Comparison of ENCODE assay signal across 1 cellular context in the genomic region with DNA sequence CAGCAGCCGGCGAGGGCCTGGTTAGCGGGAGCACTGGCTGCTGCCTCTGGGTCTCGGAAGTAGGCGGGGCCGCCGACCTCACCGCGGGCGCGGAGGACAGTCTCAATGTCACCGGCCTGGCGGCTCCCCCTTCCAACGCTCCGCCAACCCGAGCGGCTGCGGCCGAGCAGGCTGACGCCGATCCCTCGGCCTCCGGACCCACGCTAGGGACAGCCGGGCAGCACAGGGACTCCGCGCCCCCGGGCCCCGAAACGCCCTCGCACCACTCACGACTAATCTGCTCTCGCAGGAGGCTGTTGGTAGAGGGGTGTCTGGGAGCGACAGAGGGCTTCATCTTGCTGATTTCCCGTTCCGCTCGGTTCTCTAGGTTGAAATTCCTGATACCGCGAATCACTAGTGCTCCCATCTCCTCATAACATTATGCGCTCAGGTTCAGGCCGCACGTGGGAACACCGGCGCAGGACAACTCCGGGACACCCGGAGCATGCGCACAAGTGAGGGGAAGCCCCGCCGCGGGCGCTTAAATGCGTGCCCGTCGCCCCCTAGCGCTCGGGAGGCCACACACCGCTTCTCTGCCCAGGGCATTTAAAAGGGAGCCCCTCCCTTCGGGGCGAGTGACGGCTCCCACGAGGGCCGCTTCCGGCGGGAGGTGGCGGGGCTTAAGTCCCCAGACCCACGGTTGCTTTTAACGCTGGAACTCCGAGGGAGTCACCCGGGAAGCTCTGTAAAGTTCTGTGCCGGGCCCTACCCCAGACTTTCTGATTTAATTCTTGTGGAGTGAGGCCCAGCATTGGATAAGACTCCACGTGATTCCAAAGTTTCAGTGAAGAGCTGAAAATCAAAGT.
TF ChIP-seq lines count a peak whose summit lies in the region.

A gene (minus strand): TSS at position 496 of the 845 bp plus-strand sequence. CDS start 90 bp downstream, at position 406.

TF ChIP-seq in K562, 482 proteins besides CTCF, POLR2A, EP300 and RAD21 (continued from another document and continues in another):
- TF ChIP-seq, protein P1, sequence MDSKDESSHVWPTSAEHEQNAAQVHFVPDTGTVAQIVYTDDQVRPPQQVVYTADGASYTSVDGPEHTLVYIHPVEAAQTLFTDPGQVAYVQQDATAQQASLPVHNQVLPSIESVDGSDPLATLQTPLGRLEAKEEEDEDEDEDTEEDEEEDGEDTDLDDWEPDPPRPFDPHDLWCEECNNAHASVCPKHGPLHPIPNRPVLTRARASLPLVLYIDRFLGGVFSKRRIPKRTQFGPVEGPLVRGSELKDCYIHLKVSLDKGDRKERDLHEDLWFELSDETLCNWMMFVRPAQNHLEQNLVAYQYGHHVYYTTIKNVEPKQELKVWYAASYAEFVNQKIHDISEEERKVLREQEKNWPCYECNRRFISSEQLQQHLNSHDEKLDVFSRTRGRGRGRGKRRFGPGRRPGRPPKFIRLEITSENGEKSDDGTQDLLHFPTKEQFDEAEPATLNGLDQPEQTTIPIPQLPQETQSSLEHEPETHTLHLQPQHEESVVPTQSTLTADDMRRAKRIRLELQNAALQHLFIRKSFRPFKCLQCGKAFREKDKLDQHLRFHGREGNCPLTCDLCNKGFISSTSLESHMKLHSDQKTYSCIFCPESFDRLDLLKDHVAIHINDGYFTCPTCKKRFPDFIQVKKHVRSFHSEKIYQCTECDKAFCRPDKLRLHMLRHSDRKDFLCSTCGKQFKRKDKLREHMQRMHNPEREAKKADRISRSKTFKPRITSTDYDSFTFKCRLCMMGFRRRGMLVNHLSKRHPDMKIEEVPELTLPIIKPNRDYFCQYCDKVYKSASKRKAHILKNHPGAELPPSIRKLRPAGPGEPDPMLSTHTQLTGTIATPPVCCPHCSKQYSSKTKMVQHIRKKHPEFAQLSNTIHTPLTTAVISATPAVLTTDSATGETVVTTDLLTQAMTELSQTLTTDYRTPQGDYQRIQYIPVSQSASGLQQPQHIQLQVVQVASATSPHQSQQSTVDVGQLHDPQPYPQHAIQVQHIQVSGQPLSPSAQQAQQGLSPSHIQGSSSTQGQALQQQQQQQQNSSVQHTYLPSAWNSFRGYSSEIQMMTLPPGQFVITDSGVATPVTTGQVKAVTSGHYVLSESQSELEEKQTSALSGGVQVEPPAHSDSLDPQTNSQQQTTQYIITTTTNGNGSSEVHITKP (IDR thresholded peaks at IDR 0.05; ENCODE audit: partially characterized antibody), result no peak
- TF ChIP-seq, protein P2, sequence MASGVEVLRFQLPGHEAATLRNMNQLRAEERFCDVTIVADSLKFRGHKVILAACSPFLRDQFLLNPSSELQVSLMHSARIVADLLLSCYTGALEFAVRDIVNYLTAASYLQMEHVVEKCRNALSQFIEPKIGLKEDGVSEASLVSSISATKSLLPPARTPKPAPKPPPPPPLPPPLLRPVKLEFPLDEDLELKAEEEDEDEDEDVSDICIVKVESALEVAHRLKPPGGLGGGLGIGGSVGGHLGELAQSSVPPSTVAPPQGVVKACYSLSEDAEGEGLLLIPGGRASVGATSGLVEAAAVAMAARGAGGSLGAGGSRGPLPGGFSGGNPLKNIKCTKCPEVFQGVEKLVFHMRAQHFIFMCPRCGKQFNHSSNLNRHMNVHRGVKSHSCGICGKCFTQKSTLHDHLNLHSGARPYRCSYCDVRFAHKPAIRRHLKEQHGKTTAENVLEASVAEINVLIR (CRISPR knock-in tag; IDR thresholded peaks at IDR 0.05), result no peak
- TF ChIP-seq, protein P3, sequence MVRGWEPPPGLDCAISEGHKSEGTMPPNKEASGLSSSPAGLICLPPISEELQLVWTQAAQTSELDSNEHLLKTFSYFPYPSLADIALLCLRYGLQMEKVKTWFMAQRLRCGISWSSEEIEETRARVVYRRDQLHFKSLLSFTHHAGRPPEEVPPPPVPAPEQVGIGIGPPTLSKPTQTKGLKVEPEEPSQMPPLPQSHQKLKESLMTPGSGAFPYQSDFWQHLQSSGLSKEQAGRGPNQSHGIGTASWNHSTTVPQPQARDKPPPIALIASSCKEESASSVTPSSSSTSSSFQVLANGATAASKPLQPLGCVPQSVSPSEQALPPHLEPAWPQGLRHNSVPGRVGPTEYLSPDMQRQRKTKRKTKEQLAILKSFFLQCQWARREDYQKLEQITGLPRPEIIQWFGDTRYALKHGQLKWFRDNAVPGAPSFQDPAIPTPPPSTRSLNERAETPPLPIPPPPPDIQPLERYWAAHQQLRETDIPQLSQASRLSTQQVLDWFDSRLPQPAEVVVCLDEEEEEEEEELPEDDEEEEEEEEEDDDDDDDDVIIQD (CRISPR knock-in tag; IDR thresholded peaks at IDR 0.05), result no peak
- TF ChIP-seq ADNP (tag; IDR thresholded peaks at IDR 0.05) (no peak), SAFB (IDR thresholded peaks at IDR 0.05; ENCODE audit: borderline replicate concordance, low read depth, low read length) (peak; percentile 72; the same call in 1 of the 2 replicates), ZNF134 (CRISPR knock-in tag; conservative IDR thresholded peaks at IDR 0.05) (no peak), PHB2 (IDR thresholded peaks at IDR 0.05; ENCODE audit: low read depth) (no peak), TAF7 (tag; IDR thresholded peaks at IDR 0.05) (peak; percentile 42; the same call in 1 of the 2 replicates), KLF13 (tag; IDR thresholded peaks at IDR 0.05; ENCODE audit: borderline replicate concordance, low read depth) (peak; percentile 53; the same call in 1 of the 2 replicates), SMAD2 (IDR thresholded peaks at IDR 0.05; ENCODE audit: low read depth, low read length) (no peak), ERF (CRISPR knock-in tag; IDR thresholded peaks at IDR 0.05) (no peak), FOXA1 (IDR thresholded peaks at IDR 0.05; ENCODE audit: borderline replicate concordance) (no peak), L3MBTL2 (IDR thresholded peaks at IDR 0.05) (peak; percentile 88), ZKSCAN3 (CRISPR knock-in tag; IDR thresholded peaks at IDR 0.05) (no peak), RCOR1 (IDR thresholded peaks at IDR 0.05; ENCODE audit: borderline replicate concordance in 1 of 2, low read depth in 2 of 2, low read length in 2 of 2) (peak in 1 of 2 experiments; percentile 21; a peak in 1 of 4 replicates), ZNF77 (CRISPR knock-in tag; IDR thresholded peaks at IDR 0.05) (no peak), PTRF (tag; IDR thresholded peaks at IDR 0.05) (no peak), RBFOX2 (IDR thresholded peaks at IDR 0.05; ENCODE audit: low read depth, low read length) (peak; percentile 91), CBX8 (IDR thresholded peaks at IDR 0.05; ENCODE audit: borderline replicate concordance, extremely low read depth, low read depth, low read length, poor library complexity, severe bottlenecking) (no peak), CHCHD3 (CRISPR knock-in tag; IDR thresholded peaks at IDR 0.05) (no peak), NCOA1 (IDR thresholded peaks at IDR 0.05; ENCODE audit: low read depth) (no peak), WHSC1 (IDR thresholded peaks at IDR 0.05; ENCODE audit: low read length) (no peak), ZC3H8 (IDR thresholded peaks at IDR 0.05) (no peak), MYC (IDR thresholded peaks at IDR 0.05; ENCODE audit: low read depth, low read length) (peak; percentile 91), MYC (CRISPR knock-in tag; IDR thresholded peaks at IDR 0.05; ENCODE audit: borderline replicate concordance, low read depth) (peak; percentile 92), NFIC (IDR thresholded peaks at IDR 0.05) (no peak)
- TF ChIP-seq, protein P4, sequence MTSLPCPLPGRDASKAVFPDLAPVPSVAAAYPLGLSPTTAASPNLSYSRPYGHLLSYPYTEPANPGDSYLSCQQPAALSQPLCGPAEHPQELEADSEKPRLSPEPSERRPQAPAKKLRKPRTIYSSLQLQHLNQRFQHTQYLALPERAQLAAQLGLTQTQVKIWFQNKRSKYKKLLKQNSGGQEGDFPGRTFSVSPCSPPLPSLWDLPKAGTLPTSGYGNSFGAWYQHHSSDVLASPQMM (CRISPR knock-in tag; IDR thresholded peaks at IDR 0.05), result no peak
- TF ChIP-seq, protein P5, sequence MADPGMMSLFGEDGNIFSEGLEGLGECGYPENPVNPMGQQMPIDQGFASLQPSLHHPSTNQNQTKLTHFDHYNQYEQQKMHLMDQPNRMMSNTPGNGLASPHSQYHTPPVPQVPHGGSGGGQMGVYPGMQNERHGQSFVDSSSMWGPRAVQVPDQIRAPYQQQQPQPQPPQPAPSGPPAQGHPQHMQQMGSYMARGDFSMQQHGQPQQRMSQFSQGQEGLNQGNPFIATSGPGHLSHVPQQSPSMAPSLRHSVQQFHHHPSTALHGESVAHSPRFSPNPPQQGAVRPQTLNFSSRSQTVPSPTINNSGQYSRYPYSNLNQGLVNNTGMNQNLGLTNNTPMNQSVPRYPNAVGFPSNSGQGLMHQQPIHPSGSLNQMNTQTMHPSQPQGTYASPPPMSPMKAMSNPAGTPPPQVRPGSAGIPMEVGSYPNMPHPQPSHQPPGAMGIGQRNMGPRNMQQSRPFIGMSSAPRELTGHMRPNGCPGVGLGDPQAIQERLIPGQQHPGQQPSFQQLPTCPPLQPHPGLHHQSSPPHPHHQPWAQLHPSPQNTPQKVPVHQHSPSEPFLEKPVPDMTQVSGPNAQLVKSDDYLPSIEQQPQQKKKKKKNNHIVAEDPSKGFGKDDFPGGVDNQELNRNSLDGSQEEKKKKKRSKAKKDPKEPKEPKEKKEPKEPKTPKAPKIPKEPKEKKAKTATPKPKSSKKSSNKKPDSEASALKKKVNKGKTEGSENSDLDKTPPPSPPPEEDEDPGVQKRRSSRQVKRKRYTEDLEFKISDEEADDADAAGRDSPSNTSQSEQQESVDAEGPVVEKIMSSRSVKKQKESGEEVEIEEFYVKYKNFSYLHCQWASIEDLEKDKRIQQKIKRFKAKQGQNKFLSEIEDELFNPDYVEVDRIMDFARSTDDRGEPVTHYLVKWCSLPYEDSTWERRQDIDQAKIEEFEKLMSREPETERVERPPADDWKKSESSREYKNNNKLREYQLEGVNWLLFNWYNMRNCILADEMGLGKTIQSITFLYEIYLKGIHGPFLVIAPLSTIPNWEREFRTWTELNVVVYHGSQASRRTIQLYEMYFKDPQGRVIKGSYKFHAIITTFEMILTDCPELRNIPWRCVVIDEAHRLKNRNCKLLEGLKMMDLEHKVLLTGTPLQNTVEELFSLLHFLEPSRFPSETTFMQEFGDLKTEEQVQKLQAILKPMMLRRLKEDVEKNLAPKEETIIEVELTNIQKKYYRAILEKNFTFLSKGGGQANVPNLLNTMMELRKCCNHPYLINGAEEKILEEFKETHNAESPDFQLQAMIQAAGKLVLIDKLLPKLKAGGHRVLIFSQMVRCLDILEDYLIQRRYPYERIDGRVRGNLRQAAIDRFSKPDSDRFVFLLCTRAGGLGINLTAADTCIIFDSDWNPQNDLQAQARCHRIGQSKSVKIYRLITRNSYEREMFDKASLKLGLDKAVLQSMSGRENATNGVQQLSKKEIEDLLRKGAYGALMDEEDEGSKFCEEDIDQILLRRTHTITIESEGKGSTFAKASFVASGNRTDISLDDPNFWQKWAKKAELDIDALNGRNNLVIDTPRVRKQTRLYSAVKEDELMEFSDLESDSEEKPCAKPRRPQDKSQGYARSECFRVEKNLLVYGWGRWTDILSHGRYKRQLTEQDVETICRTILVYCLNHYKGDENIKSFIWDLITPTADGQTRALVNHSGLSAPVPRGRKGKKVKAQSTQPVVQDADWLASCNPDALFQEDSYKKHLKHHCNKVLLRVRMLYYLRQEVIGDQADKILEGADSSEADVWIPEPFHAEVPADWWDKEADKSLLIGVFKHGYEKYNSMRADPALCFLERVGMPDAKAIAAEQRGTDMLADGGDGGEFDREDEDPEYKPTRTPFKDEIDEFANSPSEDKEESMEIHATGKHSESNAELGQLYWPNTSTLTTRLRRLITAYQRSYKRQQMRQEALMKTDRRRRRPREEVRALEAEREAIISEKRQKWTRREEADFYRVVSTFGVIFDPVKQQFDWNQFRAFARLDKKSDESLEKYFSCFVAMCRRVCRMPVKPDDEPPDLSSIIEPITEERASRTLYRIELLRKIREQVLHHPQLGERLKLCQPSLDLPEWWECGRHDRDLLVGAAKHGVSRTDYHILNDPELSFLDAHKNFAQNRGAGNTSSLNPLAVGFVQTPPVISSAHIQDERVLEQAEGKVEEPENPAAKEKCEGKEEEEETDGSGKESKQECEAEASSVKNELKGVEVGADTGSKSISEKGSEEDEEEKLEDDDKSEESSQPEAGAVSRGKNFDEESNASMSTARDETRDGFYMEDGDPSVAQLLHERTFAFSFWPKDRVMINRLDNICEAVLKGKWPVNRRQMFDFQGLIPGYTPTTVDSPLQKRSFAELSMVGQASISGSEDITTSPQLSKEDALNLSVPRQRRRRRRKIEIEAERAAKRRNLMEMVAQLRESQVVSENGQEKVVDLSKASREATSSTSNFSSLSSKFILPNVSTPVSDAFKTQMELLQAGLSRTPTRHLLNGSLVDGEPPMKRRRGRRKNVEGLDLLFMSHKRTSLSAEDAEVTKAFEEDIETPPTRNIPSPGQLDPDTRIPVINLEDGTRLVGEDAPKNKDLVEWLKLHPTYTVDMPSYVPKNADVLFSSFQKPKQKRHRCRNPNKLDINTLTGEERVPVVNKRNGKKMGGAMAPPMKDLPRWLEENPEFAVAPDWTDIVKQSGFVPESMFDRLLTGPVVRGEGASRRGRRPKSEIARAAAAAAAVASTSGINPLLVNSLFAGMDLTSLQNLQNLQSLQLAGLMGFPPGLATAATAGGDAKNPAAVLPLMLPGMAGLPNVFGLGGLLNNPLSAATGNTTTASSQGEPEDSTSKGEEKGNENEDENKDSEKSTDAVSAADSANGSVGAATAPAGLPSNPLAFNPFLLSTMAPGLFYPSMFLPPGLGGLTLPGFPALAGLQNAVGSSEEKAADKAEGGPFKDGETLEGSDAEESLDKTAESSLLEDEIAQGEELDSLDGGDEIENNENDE (IDR thresholded peaks at IDR 0.05; ENCODE audit: low read depth, low read length), result no peak
- TF ChIP-seq, protein P6, sequence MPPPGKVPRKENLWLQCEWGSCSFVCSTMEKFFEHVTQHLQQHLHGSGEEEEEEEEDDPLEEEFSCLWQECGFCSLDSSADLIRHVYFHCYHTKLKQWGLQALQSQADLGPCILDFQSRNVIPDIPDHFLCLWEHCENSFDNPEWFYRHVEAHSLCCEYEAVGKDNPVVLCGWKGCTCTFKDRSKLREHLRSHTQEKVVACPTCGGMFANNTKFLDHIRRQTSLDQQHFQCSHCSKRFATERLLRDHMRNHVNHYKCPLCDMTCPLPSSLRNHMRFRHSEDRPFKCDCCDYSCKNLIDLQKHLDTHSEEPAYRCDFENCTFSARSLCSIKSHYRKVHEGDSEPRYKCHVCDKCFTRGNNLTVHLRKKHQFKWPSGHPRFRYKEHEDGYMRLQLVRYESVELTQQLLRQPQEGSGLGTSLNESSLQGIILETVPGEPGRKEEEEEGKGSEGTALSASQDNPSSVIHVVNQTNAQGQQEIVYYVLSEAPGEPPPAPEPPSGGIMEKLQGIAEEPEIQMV (tag; conservative IDR thresholded peaks at IDR 0.05; ENCODE audit: low read depth), result no peak
- TF ChIP-seq, protein P7, sequence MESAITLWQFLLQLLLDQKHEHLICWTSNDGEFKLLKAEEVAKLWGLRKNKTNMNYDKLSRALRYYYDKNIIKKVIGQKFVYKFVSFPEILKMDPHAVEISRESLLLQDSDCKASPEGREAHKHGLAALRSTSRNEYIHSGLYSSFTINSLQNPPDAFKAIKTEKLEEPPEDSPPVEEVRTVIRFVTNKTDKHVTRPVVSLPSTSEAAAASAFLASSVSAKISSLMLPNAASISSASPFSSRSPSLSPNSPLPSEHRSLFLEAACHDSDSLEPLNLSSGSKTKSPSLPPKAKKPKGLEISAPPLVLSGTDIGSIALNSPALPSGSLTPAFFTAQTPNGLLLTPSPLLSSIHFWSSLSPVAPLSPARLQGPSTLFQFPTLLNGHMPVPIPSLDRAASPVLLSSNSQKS (CRISPR knock-in tag; IDR thresholded peaks at IDR 0.05), result no peak
- TF ChIP-seq, protein P8, sequence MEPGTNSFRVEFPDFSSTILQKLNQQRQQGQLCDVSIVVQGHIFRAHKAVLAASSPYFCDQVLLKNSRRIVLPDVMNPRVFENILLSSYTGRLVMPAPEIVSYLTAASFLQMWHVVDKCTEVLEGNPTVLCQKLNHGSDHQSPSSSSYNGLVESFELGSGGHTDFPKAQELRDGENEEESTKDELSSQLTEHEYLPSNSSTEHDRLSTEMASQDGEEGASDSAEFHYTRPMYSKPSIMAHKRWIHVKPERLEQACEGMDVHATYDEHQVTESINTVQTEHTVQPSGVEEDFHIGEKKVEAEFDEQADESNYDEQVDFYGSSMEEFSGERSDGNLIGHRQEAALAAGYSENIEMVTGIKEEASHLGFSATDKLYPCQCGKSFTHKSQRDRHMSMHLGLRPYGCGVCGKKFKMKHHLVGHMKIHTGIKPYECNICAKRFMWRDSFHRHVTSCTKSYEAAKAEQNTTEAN (CRISPR knock-in tag; IDR thresholded peaks at IDR 0.05), result no peak; the same call in none of the 2 replicates
